8 cellular contexts compared by ENCODE assay signal in the genomic region with DNA sequence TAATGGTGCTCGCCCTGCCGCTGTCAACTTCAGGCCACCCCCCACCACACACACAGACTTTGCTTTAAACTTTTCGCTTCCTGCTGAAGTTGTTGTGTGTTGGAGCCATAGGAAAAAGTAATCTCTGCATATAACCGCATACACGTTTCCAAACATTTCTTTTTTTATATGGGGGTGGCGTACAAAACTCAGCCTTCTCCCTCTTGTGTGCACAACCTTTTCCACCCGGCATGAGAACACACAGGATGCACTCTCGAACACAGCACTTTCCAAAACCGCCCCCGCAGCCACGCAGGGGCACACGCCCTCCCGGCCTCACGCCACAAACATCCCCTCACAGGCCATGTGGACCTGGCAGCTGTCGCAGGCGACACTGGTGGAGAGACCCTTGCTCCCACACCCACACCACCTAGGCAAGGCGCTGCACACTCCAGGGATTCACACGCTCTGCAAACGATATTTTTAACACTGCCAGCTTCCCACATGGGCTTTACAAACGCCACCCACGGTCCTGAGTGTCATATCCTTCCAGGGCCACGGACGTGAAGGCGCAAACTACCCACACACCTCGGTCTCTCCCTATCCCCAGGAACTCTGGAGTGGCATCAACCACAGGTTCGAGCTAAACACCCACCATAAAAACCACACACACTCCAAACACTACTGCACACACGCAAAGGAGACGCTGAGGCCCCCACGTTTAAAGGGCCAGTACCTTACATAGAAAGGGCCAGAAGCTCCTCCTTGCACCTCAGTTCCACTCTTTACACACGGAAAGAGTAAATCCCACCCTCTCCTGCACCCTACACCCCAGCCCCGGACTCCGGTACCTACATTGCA. TPM values are rescaled to one million over a fixed set of nuclear protein-coding genes. Genes with fewer than 3 reads are reported as not detected.
DNase-seq lines count a peak whose midpoint lies in the region; ATAC-seq lines count a peak whose summit lies in the region.

No MANE protein-coding gene starts in this region.

- DNase-seq in DMS114 treated with DMSO at 0.1 percent for 48 hours (lab: John Stamatoyannopoulos, UW; ENCODE audit: unreplicated experiment) (peak; percentile 28), ecto neural progenitor cell (ENCODE audit: low spot score) (peak; percentile 58), naive B cell (no peak), substantia nigra (lab: John Stamatoyannopoulos, UW) (peak in 3 of 49 donors; percentile 24 to 51 (median 27)), DMS79 (lab: John Stamatoyannopoulos, UW) (no peak), islet precursor cell (no peak)
- DNase-seq in activated CD4-positive, alpha-beta T cell treated with anti-CD3 and anti-CD28 coated beads, Interleukin-2, amount 10 ng/mL, durations not matched to agents 24 days and 14 days = peak; percentile 89

- peaks cover 1% of the 10 kb centered on the region for H3K27me3 Mint-ChIP-seq in activated CD4-positive, alpha-beta T cell treated with anti-CD3 and anti-CD28 coated beads, Interleukin-2, amount 10 ng/mL, durations not matched to agents 24 days and 14 days
- no peaks in the 10 kb centered on the region for H3K27me3 Mint-ChIP-seq in naive B cell

- peaks cover 38% of the 10 kb centered on the region for H3K36me3 Mint-ChIP-seq in activated CD4-positive, alpha-beta T cell treated with anti-CD3 and anti-CD28 coated beads, Interleukin-2, amount 10 ng/mL, durations not matched to agents 24 days and 14 days (ENCODE audit: low read depth)
- no peaks in the 10 kb centered on the region for H3K36me3 Mint-ChIP-seq in naive B cell

- ATAC-seq in HG03025 (IDR thresholded peaks at IDR 0.05; ENCODE audit: low FRiP score, unreplicated experiment) = peak; percentile 23
- ATAC-seq in naive B cell (ENCODE audit: low read depth in 2 of 2) = no peak

- intact Hi-C loops in activated CD4-positive, alpha-beta T cell treated with anti-CD3 and anti-CD28 coated beads, Interleukin-2, amount 10 ng/mL, durations not matched to agents 24 days and 14 days (cut with micrococcal nuclease) = loop anchor here (1.0 to 5.0 kb wide), 8 partner anchors 10 to 233 kb away; a partner anchor contains a TSS

- H3K4me3 Mint-ChIP-seq in activated CD4-positive, alpha-beta T cell treated with anti-CD3 and anti-CD28 coated beads, Interleukin-2, amount 10 ng/mL, durations not matched to agents 24 days and 14 days = peak overlapping the region; percentile 97
- H3K4me3 Mint-ChIP-seq in naive B cell = peak overlapping the region; percentile 86 to 98 (median 94)

- H3K4me1 Mint-ChIP-seq in activated CD4-positive, alpha-beta T cell treated with anti-CD3 and anti-CD28 coated beads, Interleukin-2, amount 10 ng/mL, durations not matched to agents 24 days and 14 days = peaks cover 81% of the 10 kb centered on the region
- H3K4me1 Mint-ChIP-seq in naive B cell = peaks cover 66 to 75% (median 67%) of the 10 kb centered on the region in 3 donors

- no peaks in the 10 kb centered on the region for H3K9me3 Mint-ChIP-seq in activated CD4-positive, alpha-beta T cell treated with anti-CD3 and anti-CD28 coated beads, Interleukin-2, amount 10 ng/mL, durations not matched to agents 24 days and 14 days
- no peaks in the 10 kb centered on the region for H3K9me3 Mint-ChIP-seq in naive B cell

- peak overlapping the region; percentile 45 for H3K27ac ChIP-seq in substantia nigra (ENCODE audit: low read depth, low read length, poor library complexity, severe bottlenecking)

- peak overlapping the region; percentile 97 for H3K27ac Mint-ChIP-seq in activated CD4-positive, alpha-beta T cell treated with anti-CD3 and anti-CD28 coated beads, Interleukin-2, amount 10 ng/mL, durations not matched to agents 24 days and 14 days
- peak overlapping the region; percentile 40 to 94 (median 90) for H3K27ac Mint-ChIP-seq in naive B cell

RNA-seq across cellular contexts. Expression of a gene that starts 12.3 kb away (rescaled TPM):
- 226 and 239 TPM in 2 replicates for total RNA-seq in activated CD4-positive, alpha-beta T cell treated with anti-CD3 and anti-CD28 coated beads, Interleukin-2, amount 10 ng/mL, durations not matched to agents 24 days and 14 days
- polyA plus RNA-seq in naive B cell (ENCODE audit: low read depth in 6 of 6) = 100 to 1,000 TPM in 1 of 6 donors, 10 to 100 TPM in 5; 63.2 to 174 (median 96.4) TPM

RNA-seq across cellular contexts. Expression of a gene that starts 12.7 kb away (rescaled TPM):
- 57.2 and 58.5 TPM in 2 replicates for total RNA-seq in activated CD4-positive, alpha-beta T cell treated with anti-CD3 and anti-CD28 coated beads, Interleukin-2, amount 10 ng/mL, durations not matched to agents 24 days and 14 days
- polyA plus RNA-seq in naive B cell (ENCODE audit: low read depth in 6 of 6) = 1 to 10 TPM in 2 of 6 donors, under 1 TPM in 2, not detected in 2; 0.78 to 2.2 (median 1.3) TPM

RNA-seq across cellular contexts. Expression of a gene that starts 38.6 kb away (rescaled TPM):
- total RNA-seq in activated CD4-positive, alpha-beta T cell treated with anti-CD3 and anti-CD28 coated beads, Interleukin-2, amount 10 ng/mL, durations not matched to agents 24 days and 14 days = 21.6 and 25.6 TPM in 2 replicates
- polyA plus RNA-seq in naive B cell (ENCODE audit: low read depth in 6 of 6) = 1 to 10 TPM in 4 of 6 donors, under 1 TPM in 2; 0.19 to 1.8 (median 1.1) TPM

RNA-seq across cellular contexts. Expression of a gene that starts 38.8 kb away (rescaled TPM):
- total RNA-seq in activated CD4-positive, alpha-beta T cell treated with anti-CD3 and anti-CD28 coated beads, Interleukin-2, amount 10 ng/mL, durations not matched to agents 24 days and 14 days = 44.0 and 50.5 TPM in 2 replicates
- 1 to 10 TPM; 1.8 to 6.0 (median 4.2) TPM for polyA plus RNA-seq in naive B cell (ENCODE audit: low read depth in 6 of 6)

RNA-seq across cellular contexts. Expression of a gene that starts 48.8 kb away (rescaled TPM):
- 71.8 and 76.7 TPM in 2 replicates for total RNA-seq in activated CD4-positive, alpha-beta T cell treated with anti-CD3 and anti-CD28 coated beads, Interleukin-2, amount 10 ng/mL, durations not matched to agents 24 days and 14 days
- under 1 TPM in 3 of 6 donors, not detected in 3; 0.12 to 0.40 (median 0.23) TPM for polyA plus RNA-seq in naive B cell (ENCODE audit: low read depth in 6 of 6)

Comparison
In these comparisons a context has a peak if more than half of its experiments do, and no peak if none do; other contexts are left out.
1. DNase-seq: peak in DMS114 treated with DMSO at 0.1 percent for 48 hours (single experiment), activated CD4-positive, alpha-beta T cell treated with anti-CD3 and anti-CD28 coated beads, Interleukin-2, amount 10 ng/mL, durations not matched to agents 24 days and 14 days (single experiment) and ecto neural progenitor cell (single experiment); none in naive B cell (single experiment), DMS79 (single experiment) and islet precursor cell (single experiment).